In the genomic region with DNA sequence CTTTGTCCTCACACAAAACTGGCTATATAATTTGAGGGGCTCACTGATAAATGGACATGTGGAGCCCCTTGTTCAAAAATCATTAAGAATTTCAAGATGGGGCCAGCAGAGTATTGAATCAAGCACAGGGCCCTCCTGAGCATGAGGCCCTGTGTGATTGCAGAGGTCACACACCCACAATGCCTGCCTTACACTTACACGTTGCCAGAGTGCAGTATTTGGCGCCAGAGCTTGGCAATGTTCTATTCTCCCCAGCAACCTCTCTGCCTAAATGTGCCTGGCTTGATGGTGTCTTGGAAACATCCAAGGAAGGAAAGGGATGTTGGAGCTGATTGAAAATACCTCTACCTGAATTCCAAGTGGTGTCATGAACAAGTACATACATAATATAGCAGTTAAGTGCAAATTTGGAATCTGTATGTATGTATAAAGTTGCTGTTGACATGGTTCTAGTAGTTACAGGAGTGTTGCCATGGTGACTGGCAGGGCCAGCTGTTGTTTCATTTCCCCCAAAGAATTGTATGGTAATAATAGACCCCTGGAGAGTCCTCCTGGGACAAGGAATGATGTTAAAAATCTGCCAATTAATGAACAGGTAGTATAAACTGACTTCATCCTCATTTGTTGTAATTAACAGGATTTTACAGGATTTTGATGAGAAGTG, we compare ENCODE assay signal across 7 cellular contexts.
"Had no signal": no experiment of that assay in that cellular context is flagged by ENCODE, and none has a peak within 500 bp of the region (broad histone marks: within the 10 kb centered on the region; RNA-seq: fewer than 3 reads in every experiment).

No MANE protein-coding gene starts in this region.

- ATAC-seq: gastrocnemius medialis; left cardiac atrium; stimulated activated naive CD8-positive, alpha-beta T cell treated with anti-CD3 and anti-CD28 coated beads, Interleukin-15, Interleukin-2, amounts not matched to agents 100 U/mL and 50 U/mL, for 24 hours had no signal

- DNase-seq: activated CD4-positive, alpha-beta T cell treated with anti-CD3 and anti-CD28 coated beads for 1 hour; activated CD4-positive, alpha-beta T cell treated with anti-CD3 and anti-CD28 coated beads, Interleukin-2, amount 50 U/mL, for 4 hours; activated naive CD4-positive, alpha-beta T cell treated with anti-CD3 and anti-CD28 coated beads, Interleukin-2, amount 10 ng/mL, durations not matched to agents 7 days and 5 days; activated T-cell treated with anti-CD3 and anti-CD28 coated beads for 4 hours; gastrocnemius medialis; left cardiac atrium; stimulated activated naive CD8-positive, alpha-beta T cell treated with anti-CD3 and anti-CD28 coated beads, Interleukin-15, Interleukin-2, amounts not matched to agents 100 U/mL and 50 U/mL, for 24 hours had no signal
